10 cellular contexts compared by ENCODE assay signal in genomic region chr1:149888999-149889289, GRCh38. TPM values are rescaled to one million over a fixed set of nuclear protein-coding genes. Genes with fewer than 3 reads are reported as not detected.
DNase-seq lines count a peak whose midpoint lies in the region; ATAC-seq and TF ChIP-seq lines count a peak whose summit lies in the region.
"Had no signal": no experiment of that assay in that cellular context is flagged by ENCODE, and none has a peak within 500 bp of the region (broad histone marks: within the 10 kb centered on the region; RNA-seq: fewer than 3 reads in every experiment).

No MANE protein-coding gene starts in this region.

- intact Hi-C loops in gastrocnemius medialis (cut with DNase I; ENCODE audit: low total_unique reads), result loop anchor here (1.0 to 2.0 kb wide), 2 partner anchors 38 to 50 kb away; partner anchors contain the start of gene SF3B4

- TF ChIP-seq CTCF in GM12864 (IDR thresholded peaks at IDR 0.05; ENCODE audit: low read depth, low read length, missing control alignments), result no peak
- no peak for TF ChIP-seq CTCF in fibroblast of the aortic adventitia (IDR thresholded peaks at IDR 0.05; ENCODE audit: insufficient read depth, low read length)
- TF ChIP-seq CTCF in gastrocnemius medialis (IDR thresholded peaks at IDR 0.05 in 4 of 5, conservative IDR thresholded peaks at IDR 0.05 in 1 of 5), result no peak
- TF ChIP-seq CTCF in endothelial cell (IDR thresholded peaks at IDR 0.05; ENCODE audit: unreplicated experiment), result no peak

- ATAC-seq in gastrocnemius medialis (no peak), GM19351 (IDR thresholded peaks at IDR 0.05; ENCODE audit: unreplicated experiment) (no peak)

- TF ChIP-seq POLR2A in gastrocnemius medialis (IDR thresholded peaks at IDR 0.05), result no peak

- peak overlapping the region; percentile 76 for H3K4me3 ChIP-seq in GM12864 (ENCODE audit: low read depth, low read length)
- H3K4me3 ChIP-seq in fibroblast of the aortic adventitia (ENCODE audit: low read depth, low read length), result peak overlapping the region; percentile 67
- peak overlapping the region; percentile 64 to 87 (median 81) for H3K4me3 ChIP-seq in gastrocnemius medialis

- H3K27ac Mint-ChIP-seq in endothelial cell (ENCODE audit: unreplicated experiment), result no peak overlapping the region

- in situ Hi-C loops in gastrocnemius medialis (cut with MboI; ENCODE audit: low sequenced_read_pairs in 4 of 4), result no loop called here

- H3K9me3 Mint-ChIP-seq in endothelial cell (ENCODE audit: unreplicated experiment), result no peaks in the 10 kb centered on the region
- H3K9me3 Mint-ChIP-seq: activated B cell treated with CpG ODN at 0.5 μM for 24 hours, memory B cell had no signal

- no peaks in the 10 kb centered on the region for H3K36me3 Mint-ChIP-seq in endothelial cell (ENCODE audit: low read depth, unreplicated experiment)
- H3K36me3 Mint-ChIP-seq: memory B cell had no signal

- DNase-seq in GM12864 (ENCODE audit: low read depth) (no peak), OCI-M1 (lab: John Stamatoyannopoulos, UW) (peak; percentile 85), fibroblast of the aortic adventitia (ENCODE audit: low read depth) (peak; percentile 63), gastrocnemius medialis (no peak), germinal center (ENCODE audit: low spot score) (no peak), endothelial cell (ENCODE audit: low spot score) (no peak)
- no peak for DNase-seq in activated naive CD4-positive, alpha-beta T cell (lab: John Stamatoyannopoulos, UW)

- no peaks in the 10 kb centered on the region for H3K4me1 Mint-ChIP-seq in endothelial cell (ENCODE audit: unreplicated experiment)
- H3K4me1 Mint-ChIP-seq: activated B cell treated with CpG ODN at 0.5 μM for 24 hours, memory B cell had no signal

- peak overlapping the region; percentile 95 to 99 (median 98) for H3K27ac ChIP-seq in gastrocnemius medialis

- H3K27me3 ChIP-seq in gastrocnemius medialis, result no peaks in the 10 kb centered on the region

- no peaks in the 10 kb centered on the region for H3K9me3 ChIP-seq in gastrocnemius medialis

- H3K36me3 ChIP-seq in gastrocnemius medialis, result no peaks in the 10 kb centered on the region

- peaks cover 15 to 16% of the 10 kb centered on the region in 2 donors for H3K4me1 ChIP-seq in gastrocnemius medialis

- no peaks in the 10 kb centered on the region for H3K27me3 Mint-ChIP-seq in endothelial cell (ENCODE audit: unreplicated experiment)
- H3K27me3 Mint-ChIP-seq: activated B cell treated with CpG ODN at 0.5 μM for 24 hours, memory B cell had no signal

- H3K4me3 Mint-ChIP-seq in endothelial cell (ENCODE audit: unreplicated experiment), result no peak overlapping the region

RNA-seq across cellular contexts. Expression of gene BOLA1, which starts 10.4 kb away (rescaled TPM):
- total RNA-seq in fibroblast of the aortic adventitia (ENCODE audit: low replicate concordance) (7.0 and 9.4 TPM in 2 replicates), gastrocnemius medialis (10 to 100 TPM; 17.0 to 35.4 (median 28.7) TPM), endothelial cell (ENCODE audit: unreplicated experiment) (7.7 TPM)

RNA-seq across cellular contexts. Expression of gene SV2A, which starts 28.7 kb away (rescaled TPM):
- total RNA-seq in fibroblast of the aortic adventitia (ENCODE audit: low replicate concordance) (17.4 and 25.0 TPM in 2 replicates), gastrocnemius medialis (under 1 TPM; 0.12 to 0.56 (median 0.30) TPM), endothelial cell (ENCODE audit: unreplicated experiment) (12.7 TPM)

RNA-seq across cellular contexts. Expression of gene SF3B4, which starts 38.7 kb away (rescaled TPM):
- 2.8 and 24.9 TPM in 2 replicates for total RNA-seq in fibroblast of the aortic adventitia (ENCODE audit: low replicate concordance)
- total RNA-seq in gastrocnemius medialis, result 10 to 100 TPM in 1 of 4 donors, 1 to 10 TPM in 3; 4.4 to 17.4 (median 8.1) TPM
- total RNA-seq in endothelial cell (ENCODE audit: unreplicated experiment), result 108 TPM

RNA-seq across cellular contexts. Expression of gene MTMR11, which starts 47.7 kb away (rescaled TPM):
- 7.3 and 22.1 TPM in 2 replicates for total RNA-seq in fibroblast of the aortic adventitia (ENCODE audit: low replicate concordance)
- total RNA-seq in gastrocnemius medialis, result 1 to 10 TPM; 1.2 to 4.6 (median 3.5) TPM
- 10.3 TPM for total RNA-seq in endothelial cell (ENCODE audit: unreplicated experiment)
- total RNA-seq: activated B cell treated with CpG ODN at 0.5 μM for 24 hours had no signal

Comparison
In these comparisons a context has a peak if more than half of its experiments do, and no peak if none do; other contexts are left out.
1. DNase-seq: peak in OCI-M1 (single experiment) and fibroblast of the aortic adventitia (single experiment); none in GM12864 (single experiment), gastrocnemius medialis (0 of 2), germinal center (single experiment), activated naive CD4-positive, alpha-beta T cell (0 of 4) and endothelial cell (single experiment).
2. Peak in every context shown above with its lines, with median percentiles within 50 percentile points of each other: H3K4me3 ChIP-seq.